10 cellular contexts compared by ENCODE assay signal in genomic region chr4:185566425-185566824, GRCh38. TPM values are rescaled to one million over a fixed set of nuclear protein-coding genes. Genes with fewer than 3 reads are reported as not detected.
DNase-seq lines count a peak whose midpoint lies in the region; ATAC-seq and TF ChIP-seq lines count a peak whose summit lies in the region.
"Had no signal": no experiment of that assay in that cellular context is flagged by ENCODE, and none has a peak within 500 bp of the region (broad histone marks: within the 10 kb centered on the region; RNA-seq: fewer than 3 reads in every experiment).

No MANE protein-coding gene starts in this region.

- peaks cover 56% of the 10 kb centered on the region for H3K4me1 ChIP-seq in muscle layer of colon (ENCODE audit: insufficient read depth, low read length)
- H3K4me1 ChIP-seq in upper lobe of right lung: peaks cover 8% of the 10 kb centered on the region

- peaks cover 8% of the 10 kb centered on the region for H3K27me3 Mint-ChIP-seq in activated naive CD4-positive, alpha-beta T cell treated with anti-CD3 and anti-CD28 coated beads for 36 hours (ENCODE audit: low read depth)
- peaks cover 4% of the 10 kb centered on the region for H3K27me3 Mint-ChIP-seq in activated naive CD4-positive, alpha-beta T cell treated with anti-CD3 and anti-CD28 coated beads, Interleukin-2, amount 10 ng/mL, durations not matched to agents 7 days and 5 days
- peaks cover 7% of the 10 kb centered on the region for H3K27me3 Mint-ChIP-seq in activated T-helper 1 cell treated with anti-CD3 and anti-CD28 coated beads, Interleukin-12 subunit alpha, Interleukin-12 subunit beta, Interleukin-2, Interleukin-4 antibody, amounts not matched to agents 30 ng/mL and 10 ng/mL and 1 ng/mL, durations not matched to agents 14 hours and 24 hours and 36 hours (ENCODE audit: insufficient read depth)

- intact Hi-C loops in activated naive CD4-positive, alpha-beta T cell treated with anti-CD3 and anti-CD28 coated beads for 36 hours (cut with micrococcal nuclease): loop anchor here (1.0 kb wide), 1 partner anchor 21 kb away; no protein-coding TSS in a partner anchor
- intact Hi-C loops in dorsolateral prefrontal cortex (cut with DNase I) (no loop called here), upper lobe of right lung (cut with DNase I) (no loop called here)
- intact Hi-C loops in activated T-helper 1 cell treated with anti-CD3 and anti-CD28 coated beads, Interleukin-12 subunit alpha, Interleukin-12 subunit beta, Interleukin-2, Interleukin-4 antibody, amounts not matched to agents 30 ng/mL and 10 ng/mL and 1 ng/mL, durations not matched to agents 14 hours and 24 hours and 36 hours (cut with micrococcal nuclease): no loop called here

- no peaks in the 10 kb centered on the region for H3K36me3 ChIP-seq in muscle layer of colon (ENCODE audit: insufficient read depth, low read length)
- no peaks in the 10 kb centered on the region for H3K36me3 ChIP-seq in upper lobe of right lung

- H3K27me3 ChIP-seq in dorsolateral prefrontal cortex: no peaks in the 10 kb centered on the region
- H3K27me3 ChIP-seq in muscle layer of colon (ENCODE audit: control insufficient read depth in 1 of 2, insufficient read depth in 2 of 2, low read length in 2 of 2): no peaks in the 10 kb centered on the region
- H3K27me3 ChIP-seq in upper lobe of right lung: no peaks in the 10 kb centered on the region

- H3K36me3 Mint-ChIP-seq in activated naive CD4-positive, alpha-beta T cell treated with anti-CD3 and anti-CD28 coated beads for 36 hours (ENCODE audit: low read depth): no peaks in the 10 kb centered on the region
- H3K36me3 Mint-ChIP-seq in activated naive CD4-positive, alpha-beta T cell treated with anti-CD3 and anti-CD28 coated beads, Interleukin-2, amount 10 ng/mL, durations not matched to agents 7 days and 5 days: no peaks in the 10 kb centered on the region
- no peaks in the 10 kb centered on the region for H3K36me3 Mint-ChIP-seq in activated T-helper 1 cell treated with anti-CD3 and anti-CD28 coated beads, Interleukin-12 subunit alpha, Interleukin-12 subunit beta, Interleukin-2, Interleukin-4 antibody, amounts not matched to agents 30 ng/mL and 10 ng/mL and 1 ng/mL, durations not matched to agents 14 hours and 24 hours and 36 hours (ENCODE audit: low read depth)

- no peak overlapping the region for H3K4me3 Mint-ChIP-seq in activated naive CD4-positive, alpha-beta T cell treated with anti-CD3 and anti-CD28 coated beads for 36 hours
- H3K4me3 Mint-ChIP-seq in activated naive CD4-positive, alpha-beta T cell treated with anti-CD3 and anti-CD28 coated beads, Interleukin-2, amount 10 ng/mL, durations not matched to agents 7 days and 5 days: no peak overlapping the region
- H3K4me3 Mint-ChIP-seq in activated T-helper 1 cell treated with anti-CD3 and anti-CD28 coated beads, Interleukin-12 subunit alpha, Interleukin-12 subunit beta, Interleukin-2, Interleukin-4 antibody, amounts not matched to agents 30 ng/mL and 10 ng/mL and 1 ng/mL, durations not matched to agents 14 hours and 24 hours and 36 hours: no peak overlapping the region

- DNase-seq in activated naive CD4-positive, alpha-beta T cell treated with anti-CD3 and anti-CD28 coated beads for 36 hours: peak; percentile 37
- DNase-seq in activated naive CD4-positive, alpha-beta T cell treated with anti-CD3 and anti-CD28 coated beads, Interleukin-2, amount 10 ng/mL, durations not matched to agents 7 days and 5 days: no peak
- DNase-seq in dorsolateral prefrontal cortex: no peak
- DNase-seq in upper lobe of right lung: no peak
- no peak for DNase-seq in ecto neural progenitor cell (ENCODE audit: low spot score)
- DNase-seq in activated T-helper 1 cell treated with anti-CD3 and anti-CD28 coated beads, Interleukin-12 subunit alpha, Interleukin-12 subunit beta, Interleukin-2, Interleukin-4 antibody, amounts not matched to agents 30 ng/mL and 10 ng/mL and 1 ng/mL, durations not matched to agents 14 hours and 24 hours and 36 hours (ENCODE audit: low spot score): no peak
- no peak for DNase-seq in H4 (ENCODE audit: low spot score)
- DNase-seq: NCI-H1694 treated with DMSO at 0.1 percent for 48 hours, SK-N-SH had no signal

- H3K9me3 Mint-ChIP-seq in activated naive CD4-positive, alpha-beta T cell treated with anti-CD3 and anti-CD28 coated beads for 36 hours: no peaks in the 10 kb centered on the region
- H3K9me3 Mint-ChIP-seq in activated naive CD4-positive, alpha-beta T cell treated with anti-CD3 and anti-CD28 coated beads, Interleukin-2, amount 10 ng/mL, durations not matched to agents 7 days and 5 days: no peaks in the 10 kb centered on the region
- peaks cover 7% of the 10 kb centered on the region for H3K9me3 Mint-ChIP-seq in activated T-helper 1 cell treated with anti-CD3 and anti-CD28 coated beads, Interleukin-12 subunit alpha, Interleukin-12 subunit beta, Interleukin-2, Interleukin-4 antibody, amounts not matched to agents 30 ng/mL and 10 ng/mL and 1 ng/mL, durations not matched to agents 14 hours and 24 hours and 36 hours

- H3K4me3 ChIP-seq in dorsolateral prefrontal cortex (no peak overlapping the region), muscle layer of colon (ENCODE audit: low read depth in 1 of 2, low read length in 2 of 2) (no peak overlapping the region), upper lobe of right lung (no peak overlapping the region)

- no peak for ATAC-seq in upper lobe of right lung

- H3K9me3 ChIP-seq in muscle layer of colon (ENCODE audit: low read length) (no peaks in the 10 kb centered on the region), upper lobe of right lung (no peaks in the 10 kb centered on the region)
- H3K9me3 ChIP-seq: SK-N-SH had no signal

- H3K9ac ChIP-seq in muscle layer of colon (ENCODE audit: low read length): peak overlapping the region; percentile 18
- H3K9ac ChIP-seq: SK-N-SH had no signal

- TF ChIP-seq CTCF in dorsolateral prefrontal cortex (IDR thresholded peaks at IDR 0.05 in 54 of 56, conservative IDR thresholded peaks at IDR 0.05 in 2 of 56; ENCODE audit: low read depth in 1 of 56, partially characterized antibody in 56 of 56): no peak
- TF ChIP-seq CTCF in upper lobe of right lung (IDR thresholded peaks at IDR 0.05): no peak

- H3K27ac ChIP-seq in dorsolateral prefrontal cortex (peak overlapping the region in 57 of 59 donors; percentile 18 to 92 (median 81)), muscle layer of colon (ENCODE audit: low read depth, low read length) (peak overlapping the region; percentile 89), upper lobe of right lung (peak overlapping the region; percentile 85)

- H3K4me1 Mint-ChIP-seq in activated naive CD4-positive, alpha-beta T cell treated with anti-CD3 and anti-CD28 coated beads for 36 hours (ENCODE audit: low read depth): no peaks in the 10 kb centered on the region
- no peaks in the 10 kb centered on the region for H3K4me1 Mint-ChIP-seq in activated naive CD4-positive, alpha-beta T cell treated with anti-CD3 and anti-CD28 coated beads, Interleukin-2, amount 10 ng/mL, durations not matched to agents 7 days and 5 days
- H3K4me1 Mint-ChIP-seq in activated T-helper 1 cell treated with anti-CD3 and anti-CD28 coated beads, Interleukin-12 subunit alpha, Interleukin-12 subunit beta, Interleukin-2, Interleukin-4 antibody, amounts not matched to agents 30 ng/mL and 10 ng/mL and 1 ng/mL, durations not matched to agents 14 hours and 24 hours and 36 hours (ENCODE audit: low read depth): no peaks in the 10 kb centered on the region

- CTCF ChIA-PET in activated naive CD4-positive, alpha-beta T cell treated with anti-CD3 and anti-CD28 coated beads for 36 hours (lab: Charles Lee): no interaction called here
- CTCF ChIA-PET in activated naive CD4-positive, alpha-beta T cell treated with anti-CD3 and anti-CD28 coated beads, Interleukin-2, amount 10 ng/mL, durations not matched to agents 7 days and 5 days (lab: Charles Lee): no interaction called here

- no peak overlapping the region for H3K27ac Mint-ChIP-seq in activated naive CD4-positive, alpha-beta T cell treated with anti-CD3 and anti-CD28 coated beads for 36 hours
- H3K27ac Mint-ChIP-seq in activated naive CD4-positive, alpha-beta T cell treated with anti-CD3 and anti-CD28 coated beads, Interleukin-2, amount 10 ng/mL, durations not matched to agents 7 days and 5 days: no peak overlapping the region
- no peak overlapping the region for H3K27ac Mint-ChIP-seq in activated T-helper 1 cell treated with anti-CD3 and anti-CD28 coated beads, Interleukin-12 subunit alpha, Interleukin-12 subunit beta, Interleukin-2, Interleukin-4 antibody, amounts not matched to agents 30 ng/mL and 10 ng/mL and 1 ng/mL, durations not matched to agents 14 hours and 24 hours and 36 hours

RNA-seq across cellular contexts. Expression of gene PDLIM3, which starts 31.1 kb away (rescaled TPM):
- under 1 TPM in 1 of 2 experiments, not detected in 1; 0.25 TPM for total RNA-seq in activated naive CD4-positive, alpha-beta T cell treated with anti-CD3 and anti-CD28 coated beads for 36 hours
- total RNA-seq in dorsolateral prefrontal cortex: 10 to 100 TPM in 104 of 120 experiments, 1 to 10 TPM in 16; 6.9 to 29.7 (median 13.2) TPM
- 24.4 TPM for total RNA-seq in upper lobe of right lung
- not detected in 2 replicates for total RNA-seq in activated T-helper 1 cell treated with anti-CD3 and anti-CD28 coated beads, Interleukin-12 subunit alpha, Interleukin-12 subunit beta, Interleukin-2, Interleukin-4 antibody, amounts not matched to agents 30 ng/mL and 10 ng/mL and 1 ng/mL, durations not matched to agents 14 hours and 24 hours and 36 hours
- total RNA-seq in H4 (2014; rRNA removed; shearing (Covaris generic)): 12.5 and 16.2 TPM in 2 replicates
